In the genomic region with DNA sequence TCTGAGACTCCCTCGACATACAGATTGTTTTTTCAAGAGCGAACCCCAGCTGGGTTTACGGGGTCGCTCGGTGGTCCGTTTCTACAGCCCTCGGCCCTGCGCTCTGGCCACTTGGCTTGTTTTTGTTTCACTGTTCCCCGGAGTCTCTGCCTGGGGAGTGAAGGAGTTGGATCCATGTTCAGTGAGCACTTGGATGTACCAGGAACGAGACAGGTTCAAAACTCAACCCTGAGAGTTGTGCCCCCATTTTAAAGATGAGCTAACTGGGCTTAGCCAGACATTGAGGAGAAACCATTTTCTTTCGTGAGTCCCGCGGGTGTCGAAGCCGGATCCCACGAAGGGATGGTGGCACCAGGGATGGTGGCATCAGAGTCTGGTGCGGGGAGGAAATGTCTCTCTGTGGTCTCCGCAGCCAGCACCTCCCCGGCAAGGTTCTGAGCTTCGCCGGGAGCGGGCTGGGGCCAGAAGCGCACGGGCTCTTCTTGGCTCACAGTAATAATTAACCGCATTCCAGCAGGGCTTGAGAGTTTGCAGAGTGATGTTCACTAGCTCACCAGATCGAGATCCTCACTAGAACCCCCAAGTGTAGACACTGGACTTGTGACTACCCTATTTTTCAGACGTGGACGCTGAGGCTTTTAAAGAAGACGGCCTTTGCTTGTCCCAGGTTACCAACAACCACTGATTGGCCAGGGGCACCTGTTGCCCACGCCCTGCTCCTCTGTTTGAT, we compare ENCODE assay signal across 1 cellular context.
TF ChIP-seq lines count a peak whose summit lies in the region.

No MANE protein-coding gene starts in this region.

TF ChIP-seq in GM23338, 12 proteins besides CTCF, POLR2A, EP300 and RAD21 (continued from another document):
- TF ChIP-seq, protein P1, sequence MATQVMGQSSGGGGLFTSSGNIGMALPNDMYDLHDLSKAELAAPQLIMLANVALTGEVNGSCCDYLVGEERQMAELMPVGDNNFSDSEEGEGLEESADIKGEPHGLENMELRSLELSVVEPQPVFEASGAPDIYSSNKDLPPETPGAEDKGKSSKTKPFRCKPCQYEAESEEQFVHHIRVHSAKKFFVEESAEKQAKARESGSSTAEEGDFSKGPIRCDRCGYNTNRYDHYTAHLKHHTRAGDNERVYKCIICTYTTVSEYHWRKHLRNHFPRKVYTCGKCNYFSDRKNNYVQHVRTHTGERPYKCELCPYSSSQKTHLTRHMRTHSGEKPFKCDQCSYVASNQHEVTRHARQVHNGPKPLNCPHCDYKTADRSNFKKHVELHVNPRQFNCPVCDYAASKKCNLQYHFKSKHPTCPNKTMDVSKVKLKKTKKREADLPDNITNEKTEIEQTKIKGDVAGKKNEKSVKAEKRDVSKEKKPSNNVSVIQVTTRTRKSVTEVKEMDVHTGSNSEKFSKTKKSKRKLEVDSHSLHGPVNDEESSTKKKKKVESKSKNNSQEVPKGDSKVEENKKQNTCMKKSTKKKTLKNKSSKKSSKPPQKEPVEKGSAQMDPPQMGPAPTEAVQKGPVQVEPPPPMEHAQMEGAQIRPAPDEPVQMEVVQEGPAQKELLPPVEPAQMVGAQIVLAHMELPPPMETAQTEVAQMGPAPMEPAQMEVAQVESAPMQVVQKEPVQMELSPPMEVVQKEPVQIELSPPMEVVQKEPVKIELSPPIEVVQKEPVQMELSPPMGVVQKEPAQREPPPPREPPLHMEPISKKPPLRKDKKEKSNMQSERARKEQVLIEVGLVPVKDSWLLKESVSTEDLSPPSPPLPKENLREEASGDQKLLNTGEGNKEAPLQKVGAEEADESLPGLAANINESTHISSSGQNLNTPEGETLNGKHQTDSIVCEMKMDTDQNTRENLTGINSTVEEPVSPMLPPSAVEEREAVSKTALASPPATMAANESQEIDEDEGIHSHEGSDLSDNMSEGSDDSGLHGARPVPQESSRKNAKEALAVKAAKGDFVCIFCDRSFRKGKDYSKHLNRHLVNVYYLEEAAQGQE (IDR thresholded peaks at IDR 0.05; ENCODE audit: unreplicated experiment) = no peak
- peak; percentile 86 for TF ChIP-seq EZH2 (IDR thresholded peaks at IDR 0.05; ENCODE audit: low read depth, unreplicated experiment)
- TF ChIP-seq ETS1 (IDR thresholded peaks at IDR 0.05) = no peak
- TF ChIP-seq NANOG (IDR thresholded peaks at IDR 0.05; ENCODE audit: borderline replicate concordance) = no peak
